ENCODE assay signal across 8 cellular contexts in the genomic region with DNA sequence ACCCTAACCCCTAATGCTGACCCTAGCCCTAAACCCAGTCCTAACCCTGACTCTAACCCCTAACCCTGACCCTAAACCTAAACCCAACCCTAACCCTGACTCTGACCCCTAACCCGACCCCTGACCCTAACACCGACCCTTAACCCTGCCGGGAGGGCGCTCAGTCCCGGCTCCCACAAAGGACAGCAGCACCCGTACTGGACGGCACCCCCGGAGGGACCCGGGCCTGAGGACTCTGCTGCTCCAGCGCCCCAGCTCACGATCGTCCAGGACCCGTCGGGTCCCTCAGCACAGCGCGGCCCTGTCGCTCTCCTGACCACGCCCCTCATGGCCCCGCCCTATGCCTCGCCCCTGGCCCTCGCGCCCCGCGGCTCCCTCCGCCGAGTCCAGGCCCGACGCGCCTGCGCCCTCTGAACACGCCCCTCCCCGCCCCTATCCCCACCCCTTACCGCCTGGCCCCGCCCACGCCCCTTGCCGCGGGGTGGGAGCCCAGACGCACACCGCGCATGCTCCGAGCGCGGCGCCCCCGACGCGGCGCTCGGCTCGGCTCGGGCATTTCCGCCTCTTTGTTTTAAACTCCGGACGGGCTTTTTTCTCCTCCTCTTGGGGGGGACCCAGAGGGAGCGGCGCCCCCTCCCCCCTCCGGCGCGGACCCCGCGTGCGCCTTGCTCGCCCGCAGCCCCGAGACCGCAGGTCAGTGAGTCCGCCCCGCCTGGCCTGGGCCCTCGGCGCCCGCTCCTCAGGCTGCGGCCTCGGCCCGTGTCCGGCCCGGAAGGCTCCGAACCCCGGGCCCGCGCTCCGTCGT. TPM values are rescaled to one million over a fixed set of nuclear protein-coding genes. Genes with fewer than 3 reads are reported as not detected.
DNase-seq lines count a peak whose midpoint lies in the region; ATAC-seq and TF ChIP-seq lines count a peak whose summit lies in the region.

A gene with protein sequence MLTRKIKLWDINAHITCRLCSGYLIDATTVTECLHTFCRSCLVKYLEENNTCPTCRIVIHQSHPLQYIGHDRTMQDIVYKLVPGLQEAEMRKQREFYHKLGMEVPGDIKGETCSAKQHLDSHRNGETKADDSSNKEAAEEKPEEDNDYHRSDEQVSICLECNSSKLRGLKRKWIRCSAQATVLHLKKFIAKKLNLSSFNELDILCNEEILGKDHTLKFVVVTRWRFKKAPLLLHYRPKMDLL (plus strand): TSS at position 555 of the 805 bp plus-strand sequence. CDS start 27,849 bp downstream, outside the sequence.

- H3K4me1 Mint-ChIP-seq in activated naive CD8-positive, alpha-beta T cell (ENCODE audit: low read depth), result peaks cover 20% of the 10 kb centered on the region
- H3K4me1 Mint-ChIP-seq in osteocyte (ENCODE audit: unreplicated experiment), result peaks cover 23% of the 10 kb centered on the region

- peaks cover 21 to 35% of the 10 kb centered on the region in 2 donors for H3K4me1 ChIP-seq in thoracic aorta (ENCODE audit: control insufficient read depth in 1 of 2, low read depth in 2 of 2)

- no peak within 1 kb of the TSS for H3K27ac Mint-ChIP-seq in activated naive CD8-positive, alpha-beta T cell
- H3K27ac Mint-ChIP-seq in osteocyte (ENCODE audit: unreplicated experiment), result peak within 1 kb of the TSS; percentile 10

- no peaks in the 10 kb centered on the region for H3K36me3 ChIP-seq in thoracic aorta

- H3K36me3 Mint-ChIP-seq in activated naive CD8-positive, alpha-beta T cell, result no peaks in the 10 kb centered on the region
- peaks cover 11% of the 10 kb centered on the region for H3K36me3 Mint-ChIP-seq in osteocyte (ENCODE audit: unreplicated experiment)

- H3K4me3 Mint-ChIP-seq in activated naive CD8-positive, alpha-beta T cell, result peak within 1 kb of the TSS; percentile 68
- H3K4me3 Mint-ChIP-seq in osteocyte (ENCODE audit: unreplicated experiment), result peak within 1 kb of the TSS; percentile 76

- H3K9me3 Mint-ChIP-seq in activated naive CD8-positive, alpha-beta T cell (ENCODE audit: low read depth), result no peaks in the 10 kb centered on the region
- H3K9me3 Mint-ChIP-seq in osteocyte (ENCODE audit: unreplicated experiment), result no peaks in the 10 kb centered on the region

- peak within 1 kb of the TSS; percentile 70 to 80 for H3K27ac ChIP-seq in thoracic aorta

- ATAC-seq in HG02678 (IDR thresholded peaks at IDR 0.05; ENCODE audit: unreplicated experiment), result peak; percentile 92
- peak; percentile 92 for ATAC-seq in thoracic aorta (ENCODE audit: insufficient number of reproducible peaks, low FRiP score, low read depth)

- H3K27me3 ChIP-seq in thoracic aorta (replicated peaks; ENCODE audit: insufficient read depth), result no peaks in the 10 kb centered on the region

- no peaks in the 10 kb centered on the region for H3K27me3 Mint-ChIP-seq in activated naive CD8-positive, alpha-beta T cell
- peaks cover 6% of the 10 kb centered on the region for H3K27me3 Mint-ChIP-seq in osteocyte (ENCODE audit: unreplicated experiment)

- DNase-seq in GM12864 (ENCODE audit: low read depth), result peak; percentile 61
- DNase-seq in NCI-H1105 treated with DMSO at 0.1 percent for 48 hours (lab: John Stamatoyannopoulos, UW), result peak; percentile 69
- DNase-seq in SKM-1 treated with dmso at 0.1 percent for 144 hours (lab: John Stamatoyannopoulos, UW; ENCODE audit: unreplicated experiment), result peak; percentile 96
- DNase-seq in glomerular visceral epithelial cell (ENCODE audit: extremely low spot score), result peak; percentile 97
- DNase-seq in osteocyte (ENCODE audit: extremely low spot score, unreplicated experiment), result peak; percentile 100
- DNase-seq in thoracic aorta (ENCODE audit: low spot score), result peak; percentile 87

- H3K4me3 ChIP-seq in GM12864 (ENCODE audit: low read depth, low read length) (peak within 1 kb of the TSS; percentile 98), thoracic aorta (peak within 1 kb of the TSS; percentile 100)

- TF ChIP-seq CTCF in GM12864 (IDR thresholded peaks at IDR 0.05; ENCODE audit: low read depth, low read length, missing control alignments) (no peak), osteocyte (IDR thresholded peaks at IDR 0.05) (no peak), thoracic aorta (IDR thresholded peaks at IDR 0.05) (no peak)

- no peaks in the 10 kb centered on the region for H3K9me3 ChIP-seq in thoracic aorta

RNA-seq across cellular contexts. Expression of the gene that starts here (rescaled TPM):
- total RNA-seq in osteocyte, result 69.8 and 70.0 TPM in 2 replicates
- total RNA-seq in thoracic aorta, result 10 to 100 TPM; 50.4 to 83.2 TPM

Comparison
In these comparisons a context has a peak if more than half of its experiments do, and no peak if none do; other contexts are left out.
1. Peak in every context shown above with its lines: DNase-seq, ATAC-seq, H3K4me3 ChIP-seq and H3K27ac ChIP-seq.